ENCODE assay signal across 8 cellular contexts in the genomic region with DNA sequence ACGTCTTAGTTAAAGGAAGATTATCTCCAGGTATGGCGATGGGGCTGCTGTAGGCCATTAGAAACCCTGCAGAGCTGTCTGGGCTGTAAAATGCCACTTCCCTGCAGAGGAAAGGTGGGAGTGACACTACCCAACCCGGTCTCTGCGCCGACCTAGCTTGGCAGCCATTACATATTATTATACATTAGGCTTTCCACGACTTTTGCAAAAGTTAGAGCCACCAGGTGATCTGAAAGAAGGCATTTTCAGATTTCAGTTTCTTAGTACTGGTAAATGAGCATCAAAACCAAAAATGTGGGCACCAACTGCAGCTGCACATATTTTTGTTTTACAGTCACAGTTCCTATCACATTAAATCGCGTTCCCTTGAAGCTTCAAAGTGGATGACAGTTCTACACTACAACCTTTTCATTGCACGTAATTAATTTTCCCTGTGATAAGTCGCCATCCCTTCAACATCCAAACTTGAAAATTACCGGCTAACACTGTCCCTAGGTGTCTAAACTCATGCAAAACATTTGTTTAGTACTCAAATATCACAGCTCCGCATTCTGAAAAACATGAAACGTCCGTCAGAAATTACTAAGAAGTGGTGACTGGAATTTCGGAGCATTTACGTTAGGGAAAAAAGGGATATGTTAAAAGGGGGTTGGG.
A peak's percentile ranks its signal among the peaks of the same experiment; 100 is the strongest.
DNase-seq lines count a peak whose midpoint lies in the region; ATAC-seq and TF ChIP-seq lines count a peak whose summit lies in the region.

No MANE protein-coding gene starts in this region.

- peak overlapping the region; percentile 55 for H3K4me3 ChIP-seq in SJCRH30

- CTCF ChIA-PET in activated CD4-positive, alpha-beta T cell treated with anti-CD3 and anti-CD28 coated beads for 36 hours (lab: Charles Lee) = interaction anchor here (0.8 to 5.8 kb wide), 13 partner anchors 10 to 99 kb away, joined by 3 to 59 read pairs (median 5); no protein-coding TSS in a partner anchor

- no peaks in the 10 kb centered on the region for H3K27me3 Mint-ChIP-seq in activated CD4-positive, alpha-beta T cell treated with anti-CD3 and anti-CD28 coated beads for 36 hours
- H3K27me3 Mint-ChIP-seq in stimulated activated naive CD8-positive, alpha-beta T cell treated with anti-CD3 and anti-CD28 coated beads, Interleukin-15, amount 100 ng/mL, for 72 hours = no peaks in the 10 kb centered on the region

- intact Hi-C loops in activated CD4-positive, alpha-beta T cell treated with anti-CD3 and anti-CD28 coated beads for 36 hours (cut with DNase I, micrococcal nuclease) = no loop called here

- H3K4me1 ChIP-seq in SJCRH30 (peaks cover 9% of the 10 kb centered on the region), foreskin keratinocyte (peaks cover 35% of the 10 kb centered on the region)

- peaks cover 69% of the 10 kb centered on the region for H3K4me1 Mint-ChIP-seq in activated CD4-positive, alpha-beta T cell treated with anti-CD3 and anti-CD28 coated beads for 36 hours
- peaks cover 63% of the 10 kb centered on the region for H3K4me1 Mint-ChIP-seq in stimulated activated naive CD8-positive, alpha-beta T cell treated with anti-CD3 and anti-CD28 coated beads, Interleukin-15, amount 100 ng/mL, for 72 hours

- peak overlapping the region; percentile 82 for H3K4me3 Mint-ChIP-seq in activated CD4-positive, alpha-beta T cell treated with anti-CD3 and anti-CD28 coated beads for 36 hours
- H3K4me3 Mint-ChIP-seq in stimulated activated naive CD8-positive, alpha-beta T cell treated with anti-CD3 and anti-CD28 coated beads, Interleukin-15, amount 100 ng/mL, for 72 hours = peak overlapping the region; percentile 78 to 88

- DNase-seq in activated CD4-positive, alpha-beta T cell treated with anti-CD3 and anti-CD28 coated beads for 36 hours = peak; percentile 47
- no peak for DNase-seq in activated CD4-positive, alpha-beta T cell treated with anti-CD3 and anti-CD28 coated beads, Interleukin-2, amount 50 U/mL, for 4 hours
- DNase-seq in SJCRH30 (peak; percentile 55 to 65), foreskin keratinocyte (no peak), retina (no peak), AG20443 (ENCODE audit: low spot score) (no peak), dermis blood vessel endothelial cell (no peak)
- no peak for DNase-seq in stimulated activated naive CD8-positive, alpha-beta T cell treated with anti-CD3 and anti-CD28 coated beads, Interleukin-15, amount 100 ng/mL, for 72 hours

- H3K27ac ChIP-seq in SJCRH30 = peak overlapping the region; percentile 62
- peak overlapping the region; percentile 90 for H3K27ac ChIP-seq in foreskin keratinocyte

- no peaks in the 10 kb centered on the region for H3K9me3 Mint-ChIP-seq in activated CD4-positive, alpha-beta T cell treated with anti-CD3 and anti-CD28 coated beads for 36 hours (ENCODE audit: low read depth)
- no peaks in the 10 kb centered on the region for H3K9me3 Mint-ChIP-seq in stimulated activated naive CD8-positive, alpha-beta T cell treated with anti-CD3 and anti-CD28 coated beads, Interleukin-15, amount 100 ng/mL, for 72 hours

- H3K27me3 ChIP-seq in SJCRH30 = no peaks in the 10 kb centered on the region
- no peaks in the 10 kb centered on the region for H3K27me3 ChIP-seq in foreskin keratinocyte

- H3K9me3 ChIP-seq in SJCRH30 (replicated peaks) = no peaks in the 10 kb centered on the region

- POLR2A ChIA-PET in activated CD4-positive, alpha-beta T cell treated with anti-CD3 and anti-CD28 coated beads for 36 hours (lab: Charles Lee) = interaction anchor here (0.6 to 3.6 kb wide), 5 partner anchors 10 to 256 kb away, joined by 3 to 31 read pairs (median 19); no protein-coding TSS in a partner anchor

- H3K36me3 ChIP-seq in SJCRH30 = no peaks in the 10 kb centered on the region

- peak overlapping the region; percentile 77 for H3K27ac Mint-ChIP-seq in activated CD4-positive, alpha-beta T cell treated with anti-CD3 and anti-CD28 coated beads for 36 hours
- H3K27ac Mint-ChIP-seq in stimulated activated naive CD8-positive, alpha-beta T cell treated with anti-CD3 and anti-CD28 coated beads, Interleukin-15, amount 100 ng/mL, for 72 hours = peak overlapping the region; percentile 23 to 93

- ATAC-seq in activated CD4-positive, alpha-beta T cell treated with anti-CD3 and anti-CD28 coated beads for 36 hours = no peak
- ATAC-seq in foreskin keratinocyte = no peak
- no peak for ATAC-seq in stimulated activated naive CD8-positive, alpha-beta T cell treated with anti-CD3 and anti-CD28 coated beads, Interleukin-15, amount 100 ng/mL, for 72 hours

- no peaks in the 10 kb centered on the region for H3K36me3 Mint-ChIP-seq in activated CD4-positive, alpha-beta T cell treated with anti-CD3 and anti-CD28 coated beads for 36 hours (ENCODE audit: low read depth)

- no peak for TF ChIP-seq CTCF in foreskin keratinocyte (conservative IDR thresholded peaks at IDR 0.05)

Comparison
In these comparisons a context has a peak if more than half of its experiments do, and no peak if none do; other contexts are left out.
1. DNase-seq: peak in activated CD4-positive, alpha-beta T cell treated with anti-CD3 and anti-CD28 coated beads for 36 hours (single experiment) and SJCRH30 (2 of 2); none in activated CD4-positive, alpha-beta T cell treated with anti-CD3 and anti-CD28 coated beads, Interleukin-2, amount 50 U/mL, for 4 hours (0 of 2), foreskin keratinocyte (0 of 2), stimulated activated naive CD8-positive, alpha-beta T cell treated with anti-CD3 and anti-CD28 coated beads, Interleukin-15, amount 100 ng/mL, for 72 hours (0 of 2), retina (single experiment), AG20443 (single experiment) and dermis blood vessel endothelial cell (single experiment).